In the genomic region with DNA sequence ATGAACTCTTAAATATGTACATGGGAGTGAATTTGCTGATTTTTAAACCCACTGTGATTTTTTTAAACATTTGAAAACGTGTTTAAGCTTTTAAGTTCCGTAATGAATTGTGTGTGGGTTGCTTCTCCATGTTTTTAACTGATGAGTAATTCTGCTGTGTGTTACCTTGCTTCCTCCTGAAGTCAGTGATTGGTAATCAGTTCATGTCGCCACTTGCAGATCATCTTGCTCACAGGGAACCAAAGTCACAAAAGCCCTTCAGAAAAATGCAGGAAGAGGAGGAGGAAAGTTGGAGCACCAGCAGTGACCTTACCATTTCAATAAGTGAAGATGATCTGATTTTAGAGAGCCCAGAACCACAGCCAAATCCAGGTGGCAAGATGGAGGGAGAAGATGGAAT, we compare ENCODE assay signal across 1 cellular context.
TF ChIP-seq lines count a peak whose summit lies in the region.

No MANE protein-coding gene starts in this region.

TF ChIP-seq in HEK293T, 16 proteins besides CTCF, POLR2A, EP300 and RAD21:
- no peak for TF ChIP-seq ZNF384 (IDR thresholded peaks at IDR 0.05)
- no peak for TF ChIP-seq L3MBTL2 (conservative IDR thresholded peaks at IDR 0.05)
- TF ChIP-seq, protein P1, sequence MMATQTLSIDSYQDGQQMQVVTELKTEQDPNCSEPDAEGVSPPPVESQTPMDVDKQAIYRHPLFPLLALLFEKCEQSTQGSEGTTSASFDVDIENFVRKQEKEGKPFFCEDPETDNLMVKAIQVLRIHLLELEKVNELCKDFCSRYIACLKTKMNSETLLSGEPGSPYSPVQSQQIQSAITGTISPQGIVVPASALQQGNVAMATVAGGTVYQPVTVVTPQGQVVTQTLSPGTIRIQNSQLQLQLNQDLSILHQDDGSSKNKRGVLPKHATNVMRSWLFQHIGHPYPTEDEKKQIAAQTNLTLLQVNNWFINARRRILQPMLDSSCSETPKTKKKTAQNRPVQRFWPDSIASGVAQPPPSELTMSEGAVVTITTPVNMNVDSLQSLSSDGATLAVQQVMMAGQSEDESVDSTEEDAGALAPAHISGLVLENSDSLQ (IDR thresholded peaks at IDR 0.05), result no peak
- TF ChIP-seq LEF1 (IDR thresholded peaks at IDR 0.05; ENCODE audit: borderline replicate concordance), result no peak
- no peak for TF ChIP-seq SP1 (IDR thresholded peaks at IDR 0.05)
- no peak for TF ChIP-seq FOXA1 (IDR thresholded peaks at IDR 0.05)
- no peak for TF ChIP-seq ELF4 (IDR thresholded peaks at IDR 0.05)
- TF ChIP-seq BHLHE40 (IDR thresholded peaks at IDR 0.05; ENCODE audit: borderline replicate concordance), result no peak
- no peak for TF ChIP-seq TARDBP (IDR thresholded peaks at IDR 0.05)
- no peak for TF ChIP-seq SUZ12 (IDR thresholded peaks at IDR 0.05)
- no peak for TF ChIP-seq NFRKB (IDR thresholded peaks at IDR 0.05)
- TF ChIP-seq ARNT (IDR thresholded peaks at IDR 0.05), result no peak
